In genomic region chr7:48351893-48352292, GRCh38 we compare ENCODE assay signal across 1 cellular context.
TF ChIP-seq lines count a peak whose summit lies in the region.

No MANE protein-coding gene starts in this region.

TF ChIP-seq in GM23338, 12 proteins besides CTCF, POLR2A, EP300 and RAD21 (continued from another document):
- TF ChIP-seq, protein P1, sequence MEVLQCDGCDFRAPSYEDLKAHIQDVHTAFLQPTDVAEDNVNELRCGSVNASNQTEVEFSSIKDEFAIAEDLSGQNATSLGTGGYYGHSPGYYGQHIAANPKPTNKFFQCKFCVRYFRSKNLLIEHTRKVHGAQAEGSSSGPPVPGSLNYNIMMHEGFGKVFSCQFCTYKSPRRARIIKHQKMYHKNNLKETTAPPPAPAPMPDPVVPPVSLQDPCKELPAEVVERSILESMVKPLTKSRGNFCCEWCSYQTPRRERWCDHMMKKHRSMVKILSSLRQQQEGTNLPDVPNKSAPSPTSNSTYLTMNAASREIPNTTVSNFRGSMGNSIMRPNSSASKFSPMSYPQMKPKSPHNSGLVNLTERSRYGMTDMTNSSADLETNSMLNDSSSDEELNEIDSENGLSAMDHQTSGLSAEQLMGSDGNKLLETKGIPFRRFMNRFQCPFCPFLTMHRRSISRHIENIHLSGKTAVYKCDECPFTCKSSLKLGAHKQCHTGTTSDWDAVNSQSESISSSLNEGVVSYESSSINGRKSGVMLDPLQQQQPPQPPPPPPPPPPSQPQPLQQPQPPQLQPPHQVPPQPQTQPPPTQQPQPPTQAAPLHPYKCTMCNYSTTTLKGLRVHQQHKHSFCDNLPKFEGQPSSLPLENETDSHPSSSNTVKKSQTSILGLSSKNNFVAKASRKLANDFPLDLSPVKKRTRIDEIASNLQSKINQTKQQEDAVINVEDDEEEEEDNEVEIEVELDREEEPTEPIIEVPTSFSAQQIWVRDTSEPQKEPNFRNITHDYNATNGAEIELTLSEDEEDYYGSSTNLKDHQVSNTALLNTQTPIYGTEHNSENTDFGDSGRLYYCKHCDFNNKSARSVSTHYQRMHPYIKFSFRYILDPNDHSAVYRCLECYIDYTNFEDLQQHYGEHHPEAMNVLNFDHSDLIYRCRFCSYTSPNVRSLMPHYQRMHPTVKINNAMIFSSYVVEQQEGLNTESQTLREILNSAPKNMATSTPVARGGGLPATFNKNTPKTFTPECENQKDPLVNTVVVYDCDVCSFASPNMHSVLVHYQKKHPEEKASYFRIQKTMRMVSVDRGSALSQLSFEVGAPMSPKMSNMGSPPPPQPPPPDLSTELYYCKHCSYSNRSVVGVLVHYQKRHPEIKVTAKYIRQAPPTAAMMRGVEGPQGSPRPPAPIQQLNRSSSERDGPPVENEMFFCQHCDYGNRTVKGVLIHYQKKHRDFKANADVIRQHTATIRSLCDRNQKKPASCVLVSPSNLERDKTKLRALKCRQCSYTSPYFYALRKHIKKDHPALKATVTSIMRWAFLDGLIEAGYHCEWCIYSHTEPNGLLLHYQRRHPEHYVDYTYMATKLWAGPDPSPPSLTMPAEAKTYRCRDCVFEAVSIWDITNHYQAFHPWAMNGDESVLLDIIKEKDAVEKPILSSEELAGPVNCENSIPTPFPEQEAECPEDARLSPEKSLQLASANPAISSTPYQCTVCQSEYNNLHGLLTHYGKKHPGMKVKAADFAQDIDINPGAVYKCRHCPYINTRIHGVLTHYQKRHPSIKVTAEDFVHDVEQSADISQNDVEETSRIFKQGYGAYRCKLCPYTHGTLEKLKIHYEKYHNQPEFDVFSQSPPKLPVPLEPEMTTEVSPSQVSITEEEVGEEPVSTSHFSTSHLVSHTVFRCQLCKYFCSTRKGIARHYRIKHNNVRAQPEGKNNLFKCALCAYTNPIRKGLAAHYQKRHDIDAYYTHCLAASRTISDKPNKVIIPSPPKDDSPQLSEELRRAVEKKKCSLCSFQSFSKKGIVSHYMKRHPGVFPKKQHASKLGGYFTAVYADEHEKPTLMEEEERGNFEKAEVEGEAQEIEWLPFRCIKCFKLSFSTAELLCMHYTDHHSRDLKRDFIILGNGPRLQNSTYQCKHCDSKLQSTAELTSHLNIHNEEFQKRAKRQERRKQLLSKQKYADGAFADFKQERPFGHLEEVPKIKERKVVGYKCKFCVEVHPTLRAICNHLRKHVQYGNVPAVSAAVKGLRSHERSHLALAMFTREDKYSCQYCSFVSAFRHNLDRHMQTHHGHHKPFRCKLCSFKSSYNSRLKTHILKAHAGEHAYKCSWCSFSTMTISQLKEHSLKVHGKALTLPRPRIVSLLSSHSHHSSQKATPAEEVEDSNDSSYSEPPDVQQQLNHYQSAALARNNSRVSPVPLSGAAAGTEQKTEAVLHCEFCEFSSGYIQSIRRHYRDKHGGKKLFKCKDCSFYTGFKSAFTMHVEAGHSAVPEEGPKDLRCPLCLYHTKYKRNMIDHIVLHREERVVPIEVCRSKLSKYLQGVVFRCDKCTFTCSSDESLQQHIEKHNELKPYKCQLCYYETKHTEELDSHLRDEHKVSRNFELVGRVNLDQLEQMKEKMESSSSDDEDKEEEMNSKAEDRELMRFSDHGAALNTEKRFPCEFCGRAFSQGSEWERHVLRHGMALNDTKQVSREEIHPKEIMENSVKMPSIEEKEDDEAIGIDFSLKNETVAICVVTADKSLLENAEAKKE (CRISPR knock-in tag; IDR thresholded peaks at IDR 0.05) = no peak
- TF ChIP-seq REST (IDR thresholded peaks at IDR 0.05; ENCODE audit: unreplicated experiment) (no peak), STAT1 (IDR thresholded peaks at IDR 0.05; ENCODE audit: unreplicated experiment) (no peak), JUNB (IDR thresholded peaks at IDR 0.05; ENCODE audit: unreplicated experiment) (no peak), EZH2 (IDR thresholded peaks at IDR 0.05; ENCODE audit: low read depth, unreplicated experiment) (no peak)
